19 cellular contexts compared by ENCODE assay signal in genomic region chr4:176273741-176274140, GRCh38. TPM values are rescaled to one million over a fixed set of nuclear protein-coding genes. Genes with fewer than 3 reads are reported as not detected.
"Had no signal": no experiment of that assay in that cellular context is flagged by ENCODE, and none has a peak within 500 bp of the region (broad histone marks: within the 10 kb centered on the region; RNA-seq: fewer than 3 reads in every experiment).

No MANE protein-coding gene starts in this region.

- H3K36me3 Mint-ChIP-seq: activated naive CD4-positive, alpha-beta T cell treated with anti-CD3 and anti-CD28 coated beads, Interleukin-2, amount 50 U/mL, for 24 hours; natural killer cell; WTC11 had no signal

- H3K27me3 ChIP-seq: body of pancreas, right atrium auricular region, upper lobe of left lung had no signal

- H3K4me1 ChIP-seq: right atrium auricular region, upper lobe of left lung had no signal

- H3K4me3 ChIP-seq: body of pancreas, coronary artery, mucosa of descending colon, right atrium auricular region, upper lobe of left lung had no signal

- H3K4me1 Mint-ChIP-seq: activated CD4-positive, alpha-beta memory T cell treated with anti-CD3 and anti-CD28 coated beads, Interleukin-2, amount 10 ng/mL, durations not matched to agents 7 days and 5 days; activated naive CD4-positive, alpha-beta T cell treated with anti-CD3 and anti-CD28 coated beads, Interleukin-2, amount 50 U/mL, for 24 hours; natural killer cell had no signal

- H3K27ac Mint-ChIP-seq: activated CD4-positive, alpha-beta memory T cell treated with anti-CD3 and anti-CD28 coated beads, Interleukin-2, amount 10 ng/mL, durations not matched to agents 7 days and 5 days; activated naive CD4-positive, alpha-beta T cell treated with anti-CD3 and anti-CD28 coated beads, Interleukin-2, amount 50 U/mL, for 24 hours; activated T-cell treated with anti-CD3 and anti-CD28 coated beads, Interleukin-2, amount 50 U/mL, for 24 hours; natural killer cell; stimulated activated naive CD8-positive, alpha-beta T cell treated with anti-CD3 and anti-CD28 coated beads, Interleukin-15, amount 100 ng/mL, for 72 hours; WTC11 had no signal

- H3K9me3 Mint-ChIP-seq: activated CD4-positive, alpha-beta memory T cell treated with anti-CD3 and anti-CD28 coated beads, Interleukin-2, amount 10 ng/mL, durations not matched to agents 7 days and 5 days; activated naive CD4-positive, alpha-beta T cell treated with anti-CD3 and anti-CD28 coated beads, Interleukin-2, amount 50 U/mL, for 24 hours; activated T-cell treated with anti-CD3 and anti-CD28 coated beads, Interleukin-2, amount 50 U/mL, for 24 hours; natural killer cell; stimulated activated naive CD8-positive, alpha-beta T cell treated with anti-CD3 and anti-CD28 coated beads, Interleukin-15, amount 100 ng/mL, for 72 hours; WTC11 had no signal

- H3K4me3 Mint-ChIP-seq: activated CD4-positive, alpha-beta memory T cell treated with anti-CD3 and anti-CD28 coated beads, Interleukin-2, amount 10 ng/mL, durations not matched to agents 7 days and 5 days; activated naive CD4-positive, alpha-beta T cell treated with anti-CD3 and anti-CD28 coated beads, Interleukin-2, amount 50 U/mL, for 24 hours; activated T-cell treated with anti-CD3 and anti-CD28 coated beads, Interleukin-2, amount 50 U/mL, for 24 hours; natural killer cell; stimulated activated naive CD8-positive, alpha-beta T cell treated with anti-CD3 and anti-CD28 coated beads, Interleukin-15, amount 100 ng/mL, for 72 hours; WTC11 had no signal

- H3K36me3 ChIP-seq: right atrium auricular region, upper lobe of left lung had no signal

- H3K27ac ChIP-seq: body of pancreas, coronary artery, right atrium auricular region, upper lobe of left lung had no signal

- H3K9me3 ChIP-seq: body of pancreas, mucosa of descending colon, right atrium auricular region, upper lobe of left lung had no signal

- DNase-seq: activated CD4-positive, alpha-beta memory T cell treated with anti-CD3 and anti-CD28 coated beads, Interleukin-2, amount 10 ng/mL, durations not matched to agents 7 days and 5 days; activated CD4-positive, alpha-beta T cell treated with anti-CD3 and anti-CD28 coated beads for 4 hours; activated effector memory CD4-positive, alpha-beta T cell treated with Interleukin-2 at 50 U/mL for 16 hours; activated T-cell treated with anti-CD3 and anti-CD28 coated beads, Interleukin-2, amount 50 U/mL, for 24 hours; body of pancreas; central memory CD4-positive, alpha-beta T cell; effector CD4-positive, alpha-beta T cell; islet precursor cell; mucosa of descending colon; natural killer cell; stimulated activated naive CD8-positive, alpha-beta T cell treated with anti-CD3 and anti-CD28 coated beads, Interleukin-15, amount 100 ng/mL, for 72 hours; SW 1271; upper lobe of left lung had no signal

- ATAC-seq: body of pancreas; left lobe of liver; mucosa of descending colon; natural killer cell; stimulated activated naive CD8-positive, alpha-beta T cell treated with anti-CD3 and anti-CD28 coated beads, Interleukin-15, amount 100 ng/mL, for 72 hours; WTC11 had no signal

RNA-seq across cellular contexts. Expression of gene ASB5, which starts 4.7 kb away (rescaled TPM):
- total RNA-seq: activated CD4-positive, alpha-beta memory T cell treated with anti-CD3 and anti-CD28 coated beads, Interleukin-2, amount 10 ng/mL, durations not matched to agents 7 days and 5 days; body of pancreas; left lobe of liver; natural killer cell; T-helper 2 cell treated with Interferon-gamma antibody and Interleukin-4, amounts not matched to agents 100 ng/mL and 5 ng/mL, for 36 hours; upper lobe of left lung; WTC11 had no signal
